25 cellular contexts compared by ENCODE assay signal in the genomic region with DNA sequence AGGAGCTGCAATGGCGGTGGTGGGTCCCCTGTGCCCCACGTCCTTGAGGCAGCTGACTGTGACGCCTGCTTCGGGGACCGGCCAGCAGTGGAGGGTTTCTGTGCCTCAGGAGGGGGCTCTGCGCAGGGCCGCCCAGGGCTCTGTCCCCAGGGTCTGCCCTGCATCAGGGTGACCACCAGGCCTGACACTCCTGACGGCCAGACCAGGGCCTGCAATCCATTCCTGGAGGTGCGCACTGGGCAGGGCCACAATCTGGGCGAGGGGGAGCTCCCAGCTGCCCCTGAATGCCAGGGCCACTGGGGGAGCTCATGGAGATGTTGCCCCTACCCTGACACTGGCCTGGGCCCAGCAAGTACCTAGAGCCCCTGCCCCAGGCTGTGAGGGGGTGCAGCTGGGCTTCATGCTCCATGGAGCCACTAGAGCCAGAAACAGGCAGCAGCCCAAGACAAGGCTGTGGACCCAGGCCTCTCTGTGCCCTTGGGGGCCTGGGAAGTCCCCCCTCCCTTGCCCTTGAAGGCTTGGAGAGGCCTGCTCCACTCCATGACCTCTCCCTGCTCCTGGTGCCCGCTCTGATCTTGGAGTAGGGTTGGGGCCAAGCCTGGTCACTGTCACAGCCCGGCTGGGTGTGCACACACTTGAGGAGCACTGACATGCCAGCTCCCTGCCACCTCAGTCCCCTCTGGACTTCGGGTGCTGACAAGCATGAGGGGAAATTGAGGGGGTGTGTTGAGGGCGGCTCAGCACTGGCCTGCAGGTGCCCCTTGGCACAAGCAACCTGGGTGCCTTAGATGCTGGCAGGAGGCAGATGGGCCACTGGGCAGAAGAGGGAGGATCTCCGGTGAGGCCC. TPM values are rescaled to one million over a fixed set of nuclear protein-coding genes. Genes with fewer than 3 reads are reported as not detected.
A peak's percentile ranks its signal among the peaks of the same experiment; 100 is the strongest.
DNase-seq lines count a peak whose midpoint lies in the region; ATAC-seq, FAIRE-seq and TF ChIP-seq lines count a peak whose summit lies in the region.
"Had no signal": no experiment of that assay in that cellular context is flagged by ENCODE, and none has a peak within 500 bp of the region (broad histone marks: within the 10 kb centered on the region; RNA-seq: fewer than 3 reads in every experiment).

No MANE protein-coding gene starts in this region.

- peaks cover 6% of the 10 kb centered on the region for H3K4me1 Mint-ChIP-seq in stimulated activated naive CD8-positive, alpha-beta T cell treated with anti-CD3 and anti-CD28 coated beads, Interleukin-15, amount 100 ng/mL, for 72 hours
- peaks cover 0 to 10% (median 6%) of the 10 kb centered on the region in 4 donors for H3K4me1 Mint-ChIP-seq in CD4-positive, alpha-beta memory T cell

- H3K4me3 Mint-ChIP-seq in stimulated activated naive CD8-positive, alpha-beta T cell treated with anti-CD3 and anti-CD28 coated beads, Interleukin-15, amount 100 ng/mL, for 72 hours = no peak overlapping the region
- H3K4me3 Mint-ChIP-seq in CD4-positive, alpha-beta memory T cell = no peak overlapping the region
- H3K4me3 Mint-ChIP-seq: B cell; CD8-positive, alpha-beta memory T cell had no signal

- peaks cover 0 to 12% of the 10 kb centered on the region in 2 donors for H3K9me3 Mint-ChIP-seq in stimulated activated naive CD8-positive, alpha-beta T cell treated with anti-CD3 and anti-CD28 coated beads, Interleukin-15, amount 100 ng/mL, for 72 hours
- H3K9me3 Mint-ChIP-seq in CD4-positive, alpha-beta memory T cell = peaks cover 0 to 3% (median 0%) of the 10 kb centered on the region in 8 donors
- H3K9me3 Mint-ChIP-seq: CD8-positive, alpha-beta memory T cell had no signal

- no peaks in the 10 kb centered on the region for H3K27me3 ChIP-seq in CD4-positive, alpha-beta memory T cell (ENCODE audit: insufficient read depth, low read length)

- H3K4me3 ChIP-seq in kidney (ENCODE audit: low read length in 2 of 2) = no peak overlapping the region
- no peak overlapping the region for H3K4me3 ChIP-seq in CD4-positive, alpha-beta memory T cell (ENCODE audit: low read length in 2 of 2)

- no peak for FAIRE-seq in kidney (lab: Jason Lieb, UNC)
- FAIRE-seq: GM12892, H54, HTR-8/SVneo had no signal

- peak; percentile 26 for ATAC-seq in stimulated activated naive CD8-positive, alpha-beta T cell treated with anti-CD3 and anti-CD28 coated beads, Interleukin-15, amount 100 ng/mL, for 72 hours
- ATAC-seq in stimulated activated naive CD8-positive, alpha-beta T cell treated with anti-CD3 and anti-CD28 coated beads, Interleukin-15, Interleukin-2, amounts not matched to agents 100 U/mL and 50 U/mL, for 24 hours = no peak
- peak; percentile 24 for ATAC-seq in sciatic nerve

- no peaks in the 10 kb centered on the region for H3K36me3 ChIP-seq in kidney (ENCODE audit: control insufficient read depth in 1 of 2, insufficient read depth in 2 of 2, low read length in 2 of 2)
- H3K36me3 ChIP-seq in CD4-positive, alpha-beta memory T cell (ENCODE audit: insufficient read depth, low read length) = no peaks in the 10 kb centered on the region

- peak overlapping the region in 1 of 2 donors; percentile 72 for H3K27ac Mint-ChIP-seq in stimulated activated naive CD8-positive, alpha-beta T cell treated with anti-CD3 and anti-CD28 coated beads, Interleukin-15, amount 100 ng/mL, for 72 hours
- H3K27ac Mint-ChIP-seq in CD4-positive, alpha-beta memory T cell = no peak overlapping the region
- H3K27ac Mint-ChIP-seq: B cell had no signal

- H3K4me1 ChIP-seq in kidney (ENCODE audit: control insufficient read depth in 1 of 2, insufficient read depth in 1 of 2, low read depth in 1 of 2, low read length in 2 of 2) = no peaks in the 10 kb centered on the region
- H3K4me1 ChIP-seq in CD4-positive, alpha-beta memory T cell (ENCODE audit: insufficient read depth, low read length) = no peaks in the 10 kb centered on the region

- H3K36me3 Mint-ChIP-seq in CD4-positive, alpha-beta memory T cell = peaks cover 29 to 44% of the 10 kb centered on the region in 2 donors

- POLR2A ChIA-PET in CD4-positive, alpha-beta memory T cell (lab: Charles Lee; ENCODE audit: partially characterized antibody) = no interaction called here

- TF ChIP-seq CTCF in kidney (IDR thresholded peaks at IDR 0.05; ENCODE audit: borderline replicate concordance, extremely low read depth, insufficient read depth) = no peak

- intact Hi-C loops in kidney (cut with DNase I) = no loop called here
- intact Hi-C loops in sciatic nerve (cut with DNase I) = no loop called here
- intact Hi-C loops in CD4-positive, alpha-beta memory T cell (cut with micrococcal nuclease) = no loop called here

- CTCF ChIA-PET in CD4-positive, alpha-beta memory T cell (lab: Charles Lee; ENCODE audit: partially characterized antibody) = interaction anchor here (1.6 kb wide), 1 partner anchor 14 kb away, joined by 3 read pairs; no protein-coding TSS in a partner anchor

- H3K9me3 ChIP-seq in kidney (ENCODE audit: control insufficient read depth in 1 of 2, low read length in 2 of 2) = no peaks in the 10 kb centered on the region
- H3K9me3 ChIP-seq in CD4-positive, alpha-beta memory T cell (ENCODE audit: control insufficient read depth in 1 of 2, low read length in 2 of 2) = no peaks in the 10 kb centered on the region

- DNase-seq in stimulated activated naive CD8-positive, alpha-beta T cell treated with anti-CD3 and anti-CD28 coated beads, Interleukin-15, amount 100 ng/mL, for 72 hours = no peak
- no peak for DNase-seq in stimulated activated naive CD8-positive, alpha-beta T cell treated with anti-CD3 and anti-CD28 coated beads, Interleukin-15, Interleukin-2, amounts not matched to agents 100 U/mL and 50 U/mL, for 24 hours
- DNase-seq in kidney (peak; percentile 71), sciatic nerve (ENCODE audit: low spot score) (no peak), NCI-H1930 (lab: John Stamatoyannopoulos, UW) (no peak), AML-193 (lab: John Stamatoyannopoulos, UW) (no peak)
- DNase-seq in CD4-positive, alpha-beta memory T cell = no peak
- DNase-seq: CD8-positive, alpha-beta memory T cell; DMS79 treated with DMSO at 0.1 percent for 48 hours; NCI-H1092; NCI-H1417 treated with DMSO at 0.1 percent for 48 hours; NCI-H1694 treated with DMSO at 0.1 percent for 48 hours; NCI-H2081 treated with DMSO at 0.1 percent for 48 hours; NCI-H2171; NCI-H226; NCI-H510A; NCI-H69; RPMI8226; SHP77 treated with DMSO at 0.1 percent for 48 hours had no signal

- no peak overlapping the region for H3K9ac ChIP-seq in kidney (ENCODE audit: low read length in 2 of 2)
- H3K9ac ChIP-seq: KMS-11 had no signal

- no peak overlapping the region for H3K27ac ChIP-seq in kidney (ENCODE audit: low read depth in 2 of 2, low read length in 2 of 2)
- no peak overlapping the region for H3K27ac ChIP-seq in CD4-positive, alpha-beta memory T cell (ENCODE audit: low read depth, low read length)
- H3K27ac ChIP-seq: C4-2B, KMS-11 had no signal

- no peaks in the 10 kb centered on the region for H3K27me3 Mint-ChIP-seq in stimulated activated naive CD8-positive, alpha-beta T cell treated with anti-CD3 and anti-CD28 coated beads, Interleukin-15, amount 100 ng/mL, for 72 hours
- no peaks in the 10 kb centered on the region for H3K27me3 Mint-ChIP-seq in CD4-positive, alpha-beta memory T cell
- H3K27me3 Mint-ChIP-seq: B cell had no signal

RNA-seq across cellular contexts. Expression of gene LDAH, which starts 55.9 kb away (rescaled TPM):
- total RNA-seq in kidney (20.4 TPM), sciatic nerve (18.3 TPM)
- polyA plus RNA-seq in kidney (ENCODE audit: insufficient read depth, low read depth, low replicate concordance) = 15.5 TPM
- total RNA-seq in CD4-positive, alpha-beta memory T cell = 10 to 100 TPM; 22.7 to 23.9 TPM
- polyA plus RNA-seq in CD4-positive, alpha-beta memory T cell = 10 to 100 TPM; 12.3 to 14.9 TPM
